Comparison of ENCODE assay signal across 1 cellular context in the genomic region with DNA sequence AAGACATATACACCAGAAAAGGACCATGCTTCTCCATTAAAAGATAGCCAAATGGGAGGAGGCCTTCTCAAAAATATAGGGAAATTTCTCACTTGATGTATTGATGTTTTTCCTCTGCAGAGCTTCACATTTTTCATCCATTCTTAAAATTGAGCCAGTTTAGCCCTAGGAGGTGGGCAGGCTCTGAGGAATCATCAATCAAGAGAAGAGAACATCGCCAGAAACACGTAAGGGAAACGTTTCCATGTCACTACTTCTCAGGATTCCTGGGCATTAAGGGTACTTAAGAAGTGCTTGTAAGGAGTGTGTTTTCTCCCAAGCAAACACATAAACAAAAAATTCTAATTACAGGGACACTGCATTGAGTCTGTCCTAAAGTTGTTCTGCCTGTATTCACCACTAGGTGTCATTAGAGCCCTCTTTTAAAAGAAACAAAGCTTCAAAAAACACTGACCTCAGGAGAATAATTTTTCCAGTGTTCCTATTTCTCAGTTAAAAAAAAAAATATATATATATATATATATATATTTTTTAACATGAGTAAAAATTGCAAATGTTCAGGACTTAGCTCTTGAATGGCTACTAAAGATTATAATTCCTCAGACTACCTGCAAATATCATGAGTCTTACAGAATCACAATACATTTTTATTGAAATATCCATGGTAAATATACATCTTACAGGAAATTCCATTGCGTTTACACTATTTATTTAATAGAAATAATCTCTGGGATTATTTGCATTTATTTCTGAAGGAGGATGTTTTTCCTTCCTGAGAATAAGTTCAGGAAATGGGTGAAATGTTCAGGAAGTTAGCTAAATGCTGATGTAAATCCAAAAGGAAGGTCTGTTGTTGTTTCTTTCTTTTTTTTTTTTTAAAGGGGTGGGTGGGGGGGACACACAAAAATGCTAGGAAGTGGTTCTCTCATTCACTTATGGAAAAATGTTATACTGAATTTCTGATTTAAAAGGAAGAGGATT.
TF ChIP-seq lines count a peak whose summit lies in the region.

No MANE protein-coding gene starts in this region.

TF ChIP-seq in GM23338, 12 proteins besides CTCF, POLR2A, EP300 and RAD21 (continued from another document):
- TF ChIP-seq JUNB (IDR thresholded peaks at IDR 0.05; ENCODE audit: unreplicated experiment) (no peak), EZH2 (IDR thresholded peaks at IDR 0.05; ENCODE audit: low read depth, unreplicated experiment) (no peak), ZNF331 (CRISPR knock-in tag; IDR thresholded peaks at IDR 0.05; ENCODE audit: low read depth) (no peak), POLR2AphosphoS5 (IDR thresholded peaks at IDR 0.05; ENCODE audit: low read depth) (no peak), EZH2phosphoT487 (IDR thresholded peaks at IDR 0.05; ENCODE audit: unreplicated experiment) (no peak), NANOG (IDR thresholded peaks at IDR 0.05; ENCODE audit: borderline replicate concordance) (no peak)
- TF ChIP-seq, protein P1, sequence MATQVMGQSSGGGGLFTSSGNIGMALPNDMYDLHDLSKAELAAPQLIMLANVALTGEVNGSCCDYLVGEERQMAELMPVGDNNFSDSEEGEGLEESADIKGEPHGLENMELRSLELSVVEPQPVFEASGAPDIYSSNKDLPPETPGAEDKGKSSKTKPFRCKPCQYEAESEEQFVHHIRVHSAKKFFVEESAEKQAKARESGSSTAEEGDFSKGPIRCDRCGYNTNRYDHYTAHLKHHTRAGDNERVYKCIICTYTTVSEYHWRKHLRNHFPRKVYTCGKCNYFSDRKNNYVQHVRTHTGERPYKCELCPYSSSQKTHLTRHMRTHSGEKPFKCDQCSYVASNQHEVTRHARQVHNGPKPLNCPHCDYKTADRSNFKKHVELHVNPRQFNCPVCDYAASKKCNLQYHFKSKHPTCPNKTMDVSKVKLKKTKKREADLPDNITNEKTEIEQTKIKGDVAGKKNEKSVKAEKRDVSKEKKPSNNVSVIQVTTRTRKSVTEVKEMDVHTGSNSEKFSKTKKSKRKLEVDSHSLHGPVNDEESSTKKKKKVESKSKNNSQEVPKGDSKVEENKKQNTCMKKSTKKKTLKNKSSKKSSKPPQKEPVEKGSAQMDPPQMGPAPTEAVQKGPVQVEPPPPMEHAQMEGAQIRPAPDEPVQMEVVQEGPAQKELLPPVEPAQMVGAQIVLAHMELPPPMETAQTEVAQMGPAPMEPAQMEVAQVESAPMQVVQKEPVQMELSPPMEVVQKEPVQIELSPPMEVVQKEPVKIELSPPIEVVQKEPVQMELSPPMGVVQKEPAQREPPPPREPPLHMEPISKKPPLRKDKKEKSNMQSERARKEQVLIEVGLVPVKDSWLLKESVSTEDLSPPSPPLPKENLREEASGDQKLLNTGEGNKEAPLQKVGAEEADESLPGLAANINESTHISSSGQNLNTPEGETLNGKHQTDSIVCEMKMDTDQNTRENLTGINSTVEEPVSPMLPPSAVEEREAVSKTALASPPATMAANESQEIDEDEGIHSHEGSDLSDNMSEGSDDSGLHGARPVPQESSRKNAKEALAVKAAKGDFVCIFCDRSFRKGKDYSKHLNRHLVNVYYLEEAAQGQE (IDR thresholded peaks at IDR 0.05; ENCODE audit: unreplicated experiment) = no peak
- TF ChIP-seq, protein P2, sequence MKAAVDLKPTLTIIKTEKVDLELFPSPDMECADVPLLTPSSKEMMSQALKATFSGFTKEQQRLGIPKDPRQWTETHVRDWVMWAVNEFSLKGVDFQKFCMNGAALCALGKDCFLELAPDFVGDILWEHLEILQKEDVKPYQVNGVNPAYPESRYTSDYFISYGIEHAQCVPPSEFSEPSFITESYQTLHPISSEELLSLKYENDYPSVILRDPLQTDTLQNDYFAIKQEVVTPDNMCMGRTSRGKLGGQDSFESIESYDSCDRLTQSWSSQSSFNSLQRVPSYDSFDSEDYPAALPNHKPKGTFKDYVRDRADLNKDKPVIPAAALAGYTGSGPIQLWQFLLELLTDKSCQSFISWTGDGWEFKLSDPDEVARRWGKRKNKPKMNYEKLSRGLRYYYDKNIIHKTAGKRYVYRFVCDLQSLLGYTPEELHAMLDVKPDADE (IDR thresholded peaks at IDR 0.05) = no peak
TF ChIP-seq in GM23338: peak in this region for 0.
